ENCODE assay signal across 9 cellular contexts in the genomic region with DNA sequence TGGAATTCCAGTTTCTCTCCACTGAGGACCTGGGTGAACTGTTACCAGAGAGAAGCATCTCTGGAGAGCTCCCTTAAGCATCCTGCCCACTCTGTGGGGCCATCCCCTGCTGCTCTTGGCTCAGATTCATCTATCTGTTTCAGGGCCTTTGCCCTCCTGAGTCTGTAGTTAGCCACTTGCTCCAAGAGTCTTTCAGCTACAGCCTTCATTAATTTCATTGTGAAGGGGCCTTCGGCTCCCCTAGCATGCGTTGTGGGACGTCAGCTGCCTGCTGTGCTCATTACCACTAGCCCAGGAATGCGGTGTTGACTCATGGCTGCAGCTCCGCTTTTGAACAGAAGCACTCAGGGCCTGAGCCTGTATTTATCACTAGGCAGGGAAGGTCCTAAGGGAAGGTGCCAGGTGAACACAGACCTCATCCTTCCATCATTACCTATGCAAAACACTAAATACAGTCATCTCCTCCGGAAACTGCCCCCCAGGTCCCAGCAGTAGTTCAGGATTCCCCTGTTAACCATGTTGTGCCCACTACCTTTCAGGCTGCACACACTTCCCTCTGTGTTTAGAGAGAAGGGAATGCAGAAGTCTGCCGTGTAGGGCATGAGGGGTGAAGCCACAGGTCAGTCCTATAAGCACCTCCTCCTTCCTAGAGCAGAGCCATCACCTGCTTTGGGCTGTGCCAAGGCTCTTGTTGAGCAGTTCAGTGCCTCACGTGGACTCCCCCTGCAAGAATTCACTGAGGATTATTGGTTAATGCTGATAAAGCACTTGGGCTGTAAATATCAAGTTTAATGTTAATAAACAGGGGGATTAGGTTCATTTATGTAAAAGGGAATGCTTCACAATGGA.
DNase-seq lines count a peak whose midpoint lies in the region; ATAC-seq and TF ChIP-seq lines count a peak whose summit lies in the region.
"Had no signal": no experiment of that assay in that cellular context is flagged by ENCODE, and none has a peak within 500 bp of the region (broad histone marks: within the 10 kb centered on the region; RNA-seq: fewer than 3 reads in every experiment).

No MANE protein-coding gene starts in this region.

- in situ Hi-C loops in astrocyte of the cerebellum (cut with HindIII; ENCODE audit: low sequenced_read_pairs) = no loop called here

- H3K4me3 ChIP-seq in astrocyte of the cerebellum (ENCODE audit: low read depth, low read length) = no peak overlapping the region
- no peak overlapping the region for H3K4me3 ChIP-seq in uterus
- H3K4me3 ChIP-seq: pancreas had no signal

- no peak for ATAC-seq in HG02885 (IDR thresholded peaks at IDR 0.05; ENCODE audit: poor library complexity, unreplicated experiment)

- no peak for TF ChIP-seq POLR2A in uterus (IDR thresholded peaks at IDR 0.05)

- no peaks in the 10 kb centered on the region for H3K9me3 ChIP-seq in uterus
- H3K9me3 ChIP-seq: pancreas had no signal

- intact Hi-C loops in uterus (cut with DNase I; ENCODE audit: low total_unique reads) = no loop called here

- TF ChIP-seq CTCF in astrocyte of the cerebellum (IDR thresholded peaks at IDR 0.05; ENCODE audit: low read depth, low read length, missing control alignments) (no peak), uterus (IDR thresholded peaks at IDR 0.05) (no peak)

- H3K27me3 ChIP-seq in uterus = no peaks in the 10 kb centered on the region
- H3K27me3 ChIP-seq: pancreas had no signal

- peak overlapping the region; percentile 73 to 77 for H3K27ac ChIP-seq in uterus
- H3K27ac ChIP-seq: pancreas had no signal

- DNase-seq in NCI-H82 (lab: John Stamatoyannopoulos, UW) (peak; percentile 21), NCI-H82 treated with DMSO at 0.1 percent for 48 hours (lab: John Stamatoyannopoulos, UW; ENCODE audit: unreplicated experiment) (no peak), astrocyte of the cerebellum (ENCODE audit: low read depth) (peak; percentile 95), iris pigment epithelial cell (ENCODE audit: low read depth) (peak; percentile 94), uterus (peak; percentile 61 to 74), NCI-H1092 (lab: John Stamatoyannopoulos, UW) (no peak), T-helper 1 cell (no peak)
- DNase-seq: pancreas had no signal

- H3K4me1 ChIP-seq in uterus = peaks cover 4 to 19% of the 10 kb centered on the region in 2 donors
- H3K4me1 ChIP-seq: pancreas had no signal

- no peaks in the 10 kb centered on the region for H3K36me3 ChIP-seq in uterus
- H3K36me3 ChIP-seq: pancreas had no signal

Comparison
In these comparisons a context has a peak if more than half of its experiments do, and no peak if none do; other contexts are left out.
1. DNase-seq: peak in NCI-H82 (single experiment), astrocyte of the cerebellum (single experiment), iris pigment epithelial cell (single experiment) and uterus (2 of 2); none in NCI-H82 treated with DMSO at 0.1 percent for 48 hours (single experiment), NCI-H1092 (single experiment) and T-helper 1 cell (0 of 5).